2 cellular contexts compared by ENCODE assay signal in genomic region chr17:7471729-7472128, GRCh38.
TF ChIP-seq lines count a peak whose summit lies in the region.

No MANE protein-coding gene starts in this region.

TF ChIP-seq in IMR-90, 13 proteins besides CTCF, POLR2A, EP300 and RAD21:
- TF ChIP-seq BHLHE40 (IDR thresholded peaks at IDR 0.05; ENCODE audit: low read depth, low read length) (no peak), MXI1 (IDR thresholded peaks at IDR 0.05; ENCODE audit: borderline replicate concordance, low read depth, low read length) (no peak), CHD1 (IDR thresholded peaks at IDR 0.05; ENCODE audit: low read depth, low read length) (no peak), CEBPB (IDR thresholded peaks at IDR 0.05; ENCODE audit: low read depth, low read length) (no peak), RCOR1 (IDR thresholded peaks at IDR 0.05; ENCODE audit: insufficient replicate concordance, low read length) (no peak), MAFK (IDR thresholded peaks at IDR 0.05; ENCODE audit: low read depth, low read length) (no peak), FOS (IDR thresholded peaks at IDR 0.05; ENCODE audit: low read depth, low read length) (no peak), NFE2L2 (IDR thresholded peaks at IDR 0.05; ENCODE audit: low read depth, low read length) (no peak), RFX5 (IDR thresholded peaks at IDR 0.05; ENCODE audit: low read depth, low read length) (no peak)
- TF ChIP-seq, protein P1, sequence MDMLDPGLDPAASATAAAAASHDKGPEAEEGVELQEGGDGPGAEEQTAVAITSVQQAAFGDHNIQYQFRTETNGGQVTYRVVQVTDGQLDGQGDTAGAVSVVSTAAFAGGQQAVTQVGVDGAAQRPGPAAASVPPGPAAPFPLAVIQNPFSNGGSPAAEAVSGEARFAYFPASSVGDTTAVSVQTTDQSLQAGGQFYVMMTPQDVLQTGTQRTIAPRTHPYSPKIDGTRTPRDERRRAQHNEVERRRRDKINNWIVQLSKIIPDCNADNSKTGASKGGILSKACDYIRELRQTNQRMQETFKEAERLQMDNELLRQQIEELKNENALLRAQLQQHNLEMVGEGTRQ (IDR thresholded peaks at IDR 0.05; ENCODE audit: low read depth, low read length) = no peak
- TF ChIP-seq, protein P2, sequence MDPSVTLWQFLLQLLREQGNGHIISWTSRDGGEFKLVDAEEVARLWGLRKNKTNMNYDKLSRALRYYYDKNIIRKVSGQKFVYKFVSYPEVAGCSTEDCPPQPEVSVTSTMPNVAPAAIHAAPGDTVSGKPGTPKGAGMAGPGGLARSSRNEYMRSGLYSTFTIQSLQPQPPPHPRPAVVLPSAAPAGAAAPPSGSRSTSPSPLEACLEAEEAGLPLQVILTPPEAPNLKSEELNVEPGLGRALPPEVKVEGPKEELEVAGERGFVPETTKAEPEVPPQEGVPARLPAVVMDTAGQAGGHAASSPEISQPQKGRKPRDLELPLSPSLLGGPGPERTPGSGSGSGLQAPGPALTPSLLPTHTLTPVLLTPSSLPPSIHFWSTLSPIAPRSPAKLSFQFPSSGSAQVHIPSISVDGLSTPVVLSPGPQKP (IDR thresholded peaks at IDR 0.05; ENCODE audit: borderline replicate concordance, low read depth, low read length) = no peak

TF ChIP-seq in K562, 482 proteins besides CTCF, POLR2A, EP300 and RAD21:
- TF ChIP-seq ZNF263 (CRISPR knock-in tag; IDR thresholded peaks at IDR 0.05; ENCODE audit: borderline replicate concordance) = no peak
- TF ChIP-seq SIN3B (IDR thresholded peaks at IDR 0.05; ENCODE audit: low read depth) = no peak
- no peak for TF ChIP-seq RFX5 (IDR thresholded peaks at IDR 0.05; ENCODE audit: low read depth, low read length)
- no peak for TF ChIP-seq HMGXB4 (CRISPR knock-in tag; IDR thresholded peaks at IDR 0.05)
- TF ChIP-seq ETV6 (IDR thresholded peaks at IDR 0.05; ENCODE audit: borderline replicate concordance in 1 of 2, low read depth in 2 of 2, low read length in 1 of 2) = no peak
- TF ChIP-seq ETV6 (CRISPR knock-in tag; IDR thresholded peaks at IDR 0.05; ENCODE audit: borderline replicate concordance) = no peak
- TF ChIP-seq, protein P3, sequence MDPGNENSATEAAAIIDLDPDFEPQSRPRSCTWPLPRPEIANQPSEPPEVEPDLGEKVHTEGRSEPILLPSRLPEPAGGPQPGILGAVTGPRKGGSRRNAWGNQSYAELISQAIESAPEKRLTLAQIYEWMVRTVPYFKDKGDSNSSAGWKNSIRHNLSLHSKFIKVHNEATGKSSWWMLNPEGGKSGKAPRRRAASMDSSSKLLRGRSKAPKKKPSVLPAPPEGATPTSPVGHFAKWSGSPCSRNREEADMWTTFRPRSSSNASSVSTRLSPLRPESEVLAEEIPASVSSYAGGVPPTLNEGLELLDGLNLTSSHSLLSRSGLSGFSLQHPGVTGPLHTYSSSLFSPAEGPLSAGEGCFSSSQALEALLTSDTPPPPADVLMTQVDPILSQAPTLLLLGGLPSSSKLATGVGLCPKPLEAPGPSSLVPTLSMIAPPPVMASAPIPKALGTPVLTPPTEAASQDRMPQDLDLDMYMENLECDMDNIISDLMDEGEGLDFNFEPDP (CRISPR knock-in tag; IDR thresholded peaks at IDR 0.05) = no peak
- TF ChIP-seq RERE (CRISPR knock-in tag; IDR thresholded peaks at IDR 0.05; ENCODE audit: borderline replicate concordance) = no peak
- no peak for TF ChIP-seq ZFX (CRISPR knock-in tag; IDR thresholded peaks at IDR 0.05)
- TF ChIP-seq CHAMP1 (IDR thresholded peaks at IDR 0.05) = no peak
- no peak for TF ChIP-seq CBFA2T2 (conservative IDR thresholded peaks at IDR 0.05)
TF ChIP-seq in K562: peak in this region for 0.
